Comparison of ENCODE assay signal across 8 cellular contexts in genomic region chr15:73346735-73347312, GRCh38. TPM values are rescaled to one million over a fixed set of nuclear protein-coding genes. Genes with fewer than 3 reads are reported as not detected.
DNase-seq lines count a peak whose midpoint lies in the region; ATAC-seq and TF ChIP-seq lines count a peak whose summit lies in the region.

No MANE protein-coding gene starts in this region.

- H3K27me3 Mint-ChIP-seq in CD8-positive, alpha-beta T cell (ENCODE audit: low read depth) = no peaks in the 10 kb centered on the region

- H3K36me3 Mint-ChIP-seq in CD8-positive, alpha-beta T cell = no peaks in the 10 kb centered on the region

- no peak overlapping the region for H3K4me3 ChIP-seq in CD8-positive, alpha-beta T cell (ENCODE audit: low read depth, low read length)

- H3K4me1 Mint-ChIP-seq in CD8-positive, alpha-beta T cell (ENCODE audit: low read depth) = no peaks in the 10 kb centered on the region

- intact Hi-C loops in CD8-positive, alpha-beta T cell (cut with DNase I, micrococcal nuclease) = loop anchor here in 1 of 2 experiments (5.0 kb wide), 1 partner anchor 945 kb away; no protein-coding TSS in a partner anchor

- H3K36me3 ChIP-seq in CD8-positive, alpha-beta T cell (ENCODE audit: insufficient read depth, low read length) = no peaks in the 10 kb centered on the region

- H3K27ac Mint-ChIP-seq in CD8-positive, alpha-beta T cell = no peak overlapping the region

- no peak for TF ChIP-seq CTCF in CD8-positive, alpha-beta T cell (IDR thresholded peaks at IDR 0.05)

- no peaks in the 10 kb centered on the region for H3K4me1 ChIP-seq in CD8-positive, alpha-beta T cell (ENCODE audit: insufficient read depth, low read length)

- H3K27ac ChIP-seq in CD8-positive, alpha-beta T cell (ENCODE audit: low read depth, low read length) = no peak overlapping the region

- no peaks in the 10 kb centered on the region for H3K27me3 ChIP-seq in CD8-positive, alpha-beta T cell (ENCODE audit: insufficient read depth, low read length)

- CTCF ChIA-PET in CD8-positive, alpha-beta T cell (lab: Charles Lee) = no interaction called here

- ATAC-seq in CD8-positive, alpha-beta T cell = no peak
- no peak for ATAC-seq in HG03354 (IDR thresholded peaks at IDR 0.05; ENCODE audit: poor library complexity, severe bottlenecking, unreplicated experiment)
- no peak for ATAC-seq in GM21390 (IDR thresholded peaks at IDR 0.05; ENCODE audit: unreplicated experiment)

- peak; percentile 16 to 75 (median 58) for DNase-seq in CD8-positive, alpha-beta T cell
- DNase-seq in NCI-H1048 (lab: John Stamatoyannopoulos, UW) = peak; percentile 14
- peak; percentile 84 for DNase-seq in activated CD8-positive, alpha-beta memory T cell treated with anti-CD3 and anti-CD28 coated beads, Interleukin-2, amount 50 U/mL, for 48 hours
- DNase-seq in glomerular visceral epithelial cell (ENCODE audit: extremely low spot score) = peak; percentile 63
- peak; percentile 42 to 55 for DNase-seq in stimulated activated CD4-positive, alpha-beta T cell treated with anti-CD3 and anti-CD28 coated beads, Interleukin-1b, Interleukin-23, amount 100 ng/mL, for 4 hours (ENCODE audit: low read depth in 2 of 2)
- DNase-seq in NCI-H1436 treated with DMSO at 0.1 percent for 48 hours (lab: John Stamatoyannopoulos, UW) = no peak

- H3K9me3 ChIP-seq in CD8-positive, alpha-beta T cell (ENCODE audit: low read length) = no peaks in the 10 kb centered on the region

- H3K9me3 Mint-ChIP-seq in CD8-positive, alpha-beta T cell = peaks cover 14% of the 10 kb centered on the region

- POLR2A ChIA-PET in CD8-positive, alpha-beta T cell (lab: Charles Lee) = no interaction called here

- H3K4me3 Mint-ChIP-seq in CD8-positive, alpha-beta T cell = no peak overlapping the region

RNA-seq across cellular contexts. Expression of gene HCN4, which starts 21.9 kb away (rescaled TPM):
- total RNA-seq in CD8-positive, alpha-beta T cell = not detected
